Comparison of ENCODE assay signal across 16 cellular contexts in genomic region chr18:75828379-75828778, GRCh38.
DNase-seq lines count a peak whose midpoint lies in the region; ATAC-seq and TF ChIP-seq lines count a peak whose summit lies in the region.
"Had no signal": no experiment of that assay in that cellular context is flagged by ENCODE, and none has a peak within 500 bp of the region (broad histone marks: within the 10 kb centered on the region; RNA-seq: fewer than 3 reads in every experiment).

No MANE protein-coding gene starts in this region.

- H3K36me3 ChIP-seq in mucosa of descending colon (ENCODE audit: low read depth) (no peaks in the 10 kb centered on the region), heart left ventricle (no peaks in the 10 kb centered on the region)
- H3K36me3 ChIP-seq: BLaER1 treated with 17β-estradiol and CSF1 and Interleukin-3, amounts not matched to agents 10 nM and 100 nM had no signal

- no peak for ATAC-seq in SK-N-SH treated with all-trans-retinoic acid at 6 μM for 48 hours
- ATAC-seq in mucosa of descending colon: peak; percentile 28
- ATAC-seq in activated naive CD4-positive, alpha-beta T cell treated with anti-CD3 and anti-CD28 coated beads, Interleukin-2, amount 50 U/mL, for 72 hours: no peak
- no peak for ATAC-seq in heart left ventricle
- ATAC-seq: A549 had no signal

- no peaks in the 10 kb centered on the region for H3K9me3 Mint-ChIP-seq in activated naive CD4-positive, alpha-beta T cell treated with anti-CD3 and anti-CD28 coated beads, Interleukin-2, amount 50 U/mL, for 72 hours

- no peak overlapping the region for H3K27ac ChIP-seq in heart left ventricle
- H3K27ac ChIP-seq: A549; BLaER1 treated with 17β-estradiol and CSF1 and Interleukin-3, amounts not matched to agents 10 nM and 100 nM had no signal

- 45 to 65% (median 60%) methylated on average over 4 of the region's 4 CpGs for WGBS in heart left ventricle, 4 donors

- no peaks in the 10 kb centered on the region for H3K4me1 ChIP-seq in mucosa of descending colon (ENCODE audit: low read depth)
- H3K4me1 ChIP-seq in heart left ventricle: no peaks in the 10 kb centered on the region
- H3K4me1 ChIP-seq: A549 had no signal

- no peak overlapping the region for H3K4me3 ChIP-seq in mucosa of descending colon
- no peak overlapping the region for H3K4me3 ChIP-seq in heart left ventricle
- H3K4me3 ChIP-seq: A549; BLaER1 treated with 17β-estradiol and CSF1 and Interleukin-3, amounts not matched to agents 10 nM and 100 nM had no signal

- DNase-seq in D341Med (ENCODE audit: low spot score): peak; percentile 70
- peak in 1 of 3 donors; percentile 10 for DNase-seq in mucosa of descending colon
- no peak for DNase-seq in NCI-H69 (lab: John Stamatoyannopoulos, UW)
- no peak for DNase-seq in activated naive CD4-positive, alpha-beta T cell treated with anti-CD3 and anti-CD28 coated beads, Interleukin-2, amount 50 U/mL, for 72 hours (ENCODE audit: low spot score in 2 of 2)
- no peak for DNase-seq in heart left ventricle
- DNase-seq: DMS53, IMR-90, Karpas-422, NCI-H1417, NCI-H345, RPMI8226, SIG-M5 had no signal

- intact Hi-C loops in mucosa of descending colon (cut with DNase I, micrococcal nuclease) (no loop called here), heart left ventricle (cut with DNase I) (no loop called here)

- H3K27me3 ChIP-seq in heart left ventricle: no peaks in the 10 kb centered on the region
- H3K27me3 ChIP-seq: BLaER1 treated with 17β-estradiol and CSF1 and Interleukin-3, amounts not matched to agents 10 nM and 100 nM had no signal

- H3K27ac Mint-ChIP-seq in activated naive CD4-positive, alpha-beta T cell treated with anti-CD3 and anti-CD28 coated beads, Interleukin-2, amount 50 U/mL, for 72 hours: no peak overlapping the region

- H3K9me3 ChIP-seq in mucosa of descending colon: no peaks in the 10 kb centered on the region
- H3K9me3 ChIP-seq in heart left ventricle: peaks cover 0 to 7% (median 0%) of the 10 kb centered on the region in 12 donors
- H3K9me3 ChIP-seq: A549 had no signal

- TF ChIP-seq CTCF in LNCAP (IDR thresholded peaks at IDR 0.05) (peak; percentile 16; the same call in 1 of the 2 replicates), mucosa of descending colon (IDR thresholded peaks at IDR 0.05) (no peak), heart left ventricle (IDR thresholded peaks at IDR 0.05) (no peak)

- no peak for TF ChIP-seq POLR2A in heart left ventricle (IDR thresholded peaks at IDR 0.05)

- H3K36me3 Mint-ChIP-seq in activated naive CD4-positive, alpha-beta T cell treated with anti-CD3 and anti-CD28 coated beads, Interleukin-2, amount 50 U/mL, for 72 hours: no peaks in the 10 kb centered on the region

TF ChIP-seq in SK-N-SH treated with all-trans-retinoic acid at 6 μM for 48 hours, 23 proteins besides CTCF, POLR2A, EP300 and RAD21:
- no peak for TF ChIP-seq TOX (CRISPR knock-in tag; IDR thresholded peaks at IDR 0.05; ENCODE audit: borderline replicate concordance)
- peak; percentile 82; the same call in 1 of the 2 replicates for TF ChIP-seq TCF4 (CRISPR knock-in tag; IDR thresholded peaks at IDR 0.05; ENCODE audit: borderline replicate concordance)
